Comparison of ENCODE assay signal across 9 cellular contexts in genomic region chr12:123075591-123076171, GRCh38.
A peak's percentile ranks its signal among the peaks of the same experiment; 100 is the strongest.
DNase-seq lines count a peak whose midpoint lies in the region; ATAC-seq and TF ChIP-seq lines count a peak whose summit lies in the region.
"Had no signal": no experiment of that assay in that cellular context is flagged by ENCODE, and none has a peak within 500 bp of the region (broad histone marks: within the 10 kb centered on the region; RNA-seq: fewer than 3 reads in every experiment).

No MANE protein-coding gene starts in this region.

- H2AFZ ChIP-seq in OCI-LY7 (ENCODE audit: low read length): peak overlapping the region; percentile 36; the same call in 1 of the 2 replicates

- H3K36me3 ChIP-seq in OCI-LY7 (ENCODE audit: insufficient read depth, low read length): no peaks in the 10 kb centered on the region
- H3K36me3 ChIP-seq: tibial nerve had no signal

- POLR2A ChIA-PET in OCI-LY7 (lab: Charles Lee): interaction anchor here (0.7 to 1.7 kb wide), 2 partner anchors 8 to 18 kb away, joined by 4 to 13 read pairs; no protein-coding TSS in a partner anchor

- H3K9me3 ChIP-seq in OCI-LY7 (ENCODE audit: low read length): no peaks in the 10 kb centered on the region
- H3K9me3 ChIP-seq: tibial nerve had no signal

- ATAC-seq in GM19372 (IDR thresholded peaks at IDR 0.05; ENCODE audit: low read depth, unreplicated experiment) (peak; percentile 74), left colon (peak; percentile 72), GM18858 (IDR thresholded peaks at IDR 0.05; ENCODE audit: unreplicated experiment) (no peak), HG03378 (IDR thresholded peaks at IDR 0.05; ENCODE audit: unreplicated experiment) (no peak), GM18498 (IDR thresholded peaks at IDR 0.05; ENCODE audit: unreplicated experiment) (no peak)

- H3K4me2 ChIP-seq in OCI-LY7 (ENCODE audit: low read length): peak overlapping the region; percentile 37; the same call in 1 of the 2 replicates

- H4K20me1 ChIP-seq in OCI-LY7 (ENCODE audit: insufficient read depth, low read length): no peaks in the 10 kb centered on the region

- H3K4me1 ChIP-seq in OCI-LY7 (ENCODE audit: insufficient read depth, low read length, poor library complexity, severe bottlenecking): peaks cover 18% of the 10 kb centered on the region

- no peak overlapping the region for H3K27ac ChIP-seq in OCI-LY7 (ENCODE audit: low read depth, low read length, poor library complexity, severe bottlenecking)

- H3K4me3 ChIP-seq in OCI-LY7 (ENCODE audit: low read depth, low read length, poor library complexity, severe bottlenecking): no peak overlapping the region
- H3K4me3 ChIP-seq: tibial nerve had no signal

- no peaks in the 10 kb centered on the region for H3K9me2 ChIP-seq in OCI-LY7 (ENCODE audit: insufficient read depth, low read length)

- intact Hi-C loops in OCI-LY7 (cut with micrococcal nuclease; ENCODE audit: unreplicated experiment): no loop called here
- intact Hi-C loops in left colon (cut with DNase I, micrococcal nuclease): no loop called here

- TF ChIP-seq CTCF in OCI-LY7 (conservative IDR thresholded peaks at IDR 0.05; ENCODE audit: low read length): peak; percentile 23; the same call in 1 of the 2 replicates

- no TSS peak for BruUV-seq in OCI-LY7 (replicated peaks; lab: Mats Ljungman, UMichigan)

- CTCF ChIA-PET in OCI-LY7 (lab: Charles Lee; ENCODE audit: unreplicated experiment): interaction anchor here (0.6 kb wide), 2 partner anchors 14 to 919 kb away, joined by 3 to 5 read pairs; no protein-coding TSS in a partner anchor

- no peaks in the 10 kb centered on the region for H3K79me2 ChIP-seq in OCI-LY7 (ENCODE audit: insufficient read depth, low read depth, low read length)

- DNase-seq in OCI-LY7 (ENCODE audit: low spot score) (peak; percentile 63), activated gamma-delta T cell treated with Interleukin-2 at 50 U/mL for 16 hours (peak; percentile 68), left colon (peak in 1 of 2 donors; percentile 49)
- peak; percentile 45 for DNase-seq in stimulated activated CD8-positive, alpha-beta memory T cell treated with anti-CD3 and anti-CD28 coated beads, Interleukin-15, amount 100 ng/mL, for 1 hour (ENCODE audit: low read depth)

Comparison
In these comparisons a context has a peak if more than half of its experiments do, and no peak if none do; other contexts are left out.
1. ATAC-seq: peak in GM19372 (single experiment) and left colon (single experiment); none in GM18858 (single experiment), HG03378 (single experiment) and GM18498 (single experiment).